ENCODE assay signal across 16 cellular contexts in the genomic region with DNA sequence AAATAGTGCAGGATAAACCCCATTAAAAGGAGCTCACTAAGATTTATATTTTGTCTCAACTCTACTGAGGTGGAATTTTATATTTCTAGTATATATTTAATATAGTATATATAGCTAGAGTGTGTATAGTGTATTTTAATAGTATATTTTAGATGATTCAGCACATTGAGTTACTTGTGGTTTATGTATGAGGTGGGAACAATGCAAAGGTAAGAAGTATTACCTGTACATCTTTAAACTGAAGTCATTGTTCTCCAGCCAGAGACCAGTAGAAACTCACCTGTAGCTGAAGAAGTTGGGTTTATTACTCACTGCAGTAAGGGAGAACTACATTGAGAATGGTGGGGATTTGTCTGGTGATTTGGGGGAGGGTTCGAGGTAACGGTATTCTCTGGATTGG. TPM values are rescaled to one million over a fixed set of nuclear protein-coding genes. Genes with fewer than 3 reads are reported as not detected.
DNase-seq lines count a peak whose midpoint lies in the region; ATAC-seq, FAIRE-seq and TF ChIP-seq lines count a peak whose summit lies in the region.
"Had no signal": no experiment of that assay in that cellular context is flagged by ENCODE, and none has a peak within 500 bp of the region (broad histone marks: within the 10 kb centered on the region; RNA-seq: fewer than 3 reads in every experiment).

No MANE protein-coding gene starts in this region.

- H3K27me3 Mint-ChIP-seq in CD4-positive, CD25-positive, alpha-beta regulatory T cell, result no peaks in the 10 kb centered on the region
- no peaks in the 10 kb centered on the region for H3K27me3 Mint-ChIP-seq in nephron progenitor cell (ENCODE audit: low read depth, poor library complexity)
- H3K27me3 Mint-ChIP-seq: IgD-negative memory B cell had no signal

- H3K4me3 Mint-ChIP-seq in CD4-positive, CD25-positive, alpha-beta regulatory T cell, result peak overlapping the region in 2 of 4 donors; percentile 24 to 47
- no peak overlapping the region for H3K4me3 Mint-ChIP-seq in nephron progenitor cell

- peaks cover 37 to 64% (median 43%) of the 10 kb centered on the region in 4 donors for H3K4me1 Mint-ChIP-seq in CD4-positive, CD25-positive, alpha-beta regulatory T cell
- peaks cover 1% of the 10 kb centered on the region for H3K4me1 Mint-ChIP-seq in nephron progenitor cell

- H3K9me3 Mint-ChIP-seq in CD4-positive, CD25-positive, alpha-beta regulatory T cell, result no peaks in the 10 kb centered on the region
- no peaks in the 10 kb centered on the region for H3K9me3 Mint-ChIP-seq in nephron progenitor cell
- H3K9me3 Mint-ChIP-seq: IgD-negative memory B cell had no signal

- H3K27me3 ChIP-seq in CD4-positive, CD25-positive, alpha-beta regulatory T cell (ENCODE audit: control insufficient read depth, insufficient read depth, low read length), result no peaks in the 10 kb centered on the region
- H3K27me3 ChIP-seq in foreskin keratinocyte, result no peaks in the 10 kb centered on the region
- H3K27me3 ChIP-seq: BE2C, SJCRH30 had no signal

- no peaks in the 10 kb centered on the region for H3K9me3 ChIP-seq in CD4-positive, CD25-positive, alpha-beta regulatory T cell (ENCODE audit: control insufficient read depth in 2 of 2, low read length in 2 of 2)
- H3K9me3 ChIP-seq: BE2C, SJCRH30 had no signal

- no peak for TF ChIP-seq CTCF in foreskin keratinocyte (conservative IDR thresholded peaks at IDR 0.05)
- TF ChIP-seq CTCF in nephron progenitor cell (IDR thresholded peaks at IDR 0.05), result no peak
- TF ChIP-seq CTCF in GM10266 (IDR thresholded peaks at IDR 0.05; ENCODE audit: control insufficient read depth, insufficient read depth, low read depth, missing control alignments), result no peak

- peak overlapping the region; percentile 23 for H3K27ac ChIP-seq in CD4-positive, CD25-positive, alpha-beta regulatory T cell (ENCODE audit: insufficient read depth, low read length, poor library complexity, severe bottlenecking)
- H3K27ac ChIP-seq in foreskin keratinocyte, result no peak overlapping the region
- H3K27ac ChIP-seq: RWPE1, SJCRH30 had no signal

- peak; percentile 93 for FAIRE-seq in HTR-8/SVneo (lab: Jason Lieb, UNC)

- no peak overlapping the region for H3K4me3 ChIP-seq in CD4-positive, CD25-positive, alpha-beta regulatory T cell (ENCODE audit: low read depth, low read length)
- H3K4me3 ChIP-seq: SJCRH30 had no signal

- H3K36me3 ChIP-seq in CD4-positive, CD25-positive, alpha-beta regulatory T cell (ENCODE audit: control insufficient read depth, insufficient read depth, low read length), result peaks cover 17% of the 10 kb centered on the region

- no peak for ATAC-seq in CD4-positive, CD25-positive, alpha-beta regulatory T cell (ENCODE audit: low read depth in 2 of 2)
- peak; percentile 54 for ATAC-seq in foreskin keratinocyte
- no peak for ATAC-seq in GM21825 (IDR thresholded peaks at IDR 0.05; ENCODE audit: unreplicated experiment)
- no peak for ATAC-seq in GM21723 (IDR thresholded peaks at IDR 0.05; ENCODE audit: unreplicated experiment)

- H3K4me1 ChIP-seq in CD4-positive, CD25-positive, alpha-beta regulatory T cell (ENCODE audit: control insufficient read depth, insufficient read depth, low read length, poor library complexity, severe bottlenecking), result no peaks in the 10 kb centered on the region
- H3K4me1 ChIP-seq in foreskin keratinocyte, result no peaks in the 10 kb centered on the region
- H3K4me1 ChIP-seq: BE2C, SJCRH30 had no signal

- peaks cover 8% of the 10 kb centered on the region for H3K36me3 Mint-ChIP-seq in CD4-positive, CD25-positive, alpha-beta regulatory T cell
- peaks cover 22% of the 10 kb centered on the region for H3K36me3 Mint-ChIP-seq in nephron progenitor cell (ENCODE audit: low read depth)

- peak overlapping the region in 2 of 3 donors; percentile 7 to 57 for H3K27ac Mint-ChIP-seq in CD4-positive, CD25-positive, alpha-beta regulatory T cell
- H3K27ac Mint-ChIP-seq in nephron progenitor cell, result peak overlapping the region; percentile 75

- DNase-seq in CD4-positive, CD25-positive, alpha-beta regulatory T cell, result no peak
- DNase-seq in HTR-8/SVneo (ENCODE audit: insufficient read length, low spot score) (no peak), foreskin keratinocyte (peak in 1 of 2 donors; percentile 8), nephron progenitor cell (no peak), GM10266 (ENCODE audit: extremely low spot score) (no peak)
- DNase-seq: BE2C, GDM1, H7, NCI-H1105, NCI-H1694, NCI-H446, SJCRH30 had no signal

RNA-seq across cellular contexts. Expression of a gene that starts 15.9 kb away (rescaled TPM):
- total RNA-seq in CD4-positive, CD25-positive, alpha-beta regulatory T cell, result 64.4 TPM
- 10 to 100 TPM; 20.9 to 24.7 (median 21.6) TPM for polyA plus RNA-seq in CD4-positive, CD25-positive, alpha-beta regulatory T cell
- 25.8 and 27.1 TPM in 2 replicates for total RNA-seq in foreskin keratinocyte
- polyA plus RNA-seq in foreskin keratinocyte, result 6.5 and 7.3 TPM in 2 replicates
